In genomic region chr14:95533391-95533821, GRCh38 we compare ENCODE assay signal across 1 cellular context.
TF ChIP-seq lines count a peak whose summit lies in the region.

No MANE protein-coding gene starts in this region.

TF ChIP-seq in SK-N-SH, 30 proteins besides CTCF, POLR2A, EP300 and RAD21 (continued from another document):
- TF ChIP-seq MAX (IDR thresholded peaks at IDR 0.05; ENCODE audit: low read depth): 0 out of 2 replicates have a peak, but pooled peaks have one; percentile 14
- TF ChIP-seq RXRA (IDR thresholded peaks at IDR 0.05; ENCODE audit: borderline replicate concordance, low read depth): no peak
